In the genomic region with DNA sequence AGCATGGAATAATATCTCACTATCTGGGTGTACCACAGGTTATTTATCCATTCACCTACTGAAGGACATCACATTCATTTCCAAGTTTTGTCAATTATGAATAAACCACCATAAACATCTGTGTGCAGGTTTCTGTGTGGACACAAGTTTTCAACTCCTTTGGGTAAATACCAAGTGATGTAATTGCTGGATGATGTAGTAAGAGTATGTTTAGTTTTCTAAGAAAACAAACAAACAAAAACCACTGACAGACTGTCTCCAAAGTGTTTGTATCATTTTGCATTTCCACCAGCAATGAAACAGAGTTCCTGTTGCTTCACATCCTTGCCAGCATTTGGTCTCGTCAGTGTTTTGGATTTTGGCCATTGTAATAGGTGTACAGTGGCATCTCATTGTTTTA, we compare ENCODE assay signal across 1 cellular context.
TF ChIP-seq lines count a peak whose summit lies in the region.

No MANE protein-coding gene starts in this region.

TF ChIP-seq in HepG2, 621 proteins besides CTCF, POLR2A, EP300 and RAD21 (continued from another document):
- TF ChIP-seq, protein P1, sequence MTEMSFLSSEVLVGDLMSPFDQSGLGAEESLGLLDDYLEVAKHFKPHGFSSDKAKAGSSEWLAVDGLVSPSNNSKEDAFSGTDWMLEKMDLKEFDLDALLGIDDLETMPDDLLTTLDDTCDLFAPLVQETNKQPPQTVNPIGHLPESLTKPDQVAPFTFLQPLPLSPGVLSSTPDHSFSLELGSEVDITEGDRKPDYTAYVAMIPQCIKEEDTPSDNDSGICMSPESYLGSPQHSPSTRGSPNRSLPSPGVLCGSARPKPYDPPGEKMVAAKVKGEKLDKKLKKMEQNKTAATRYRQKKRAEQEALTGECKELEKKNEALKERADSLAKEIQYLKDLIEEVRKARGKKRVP (CRISPR knock-in tag; IDR thresholded peaks at IDR 0.05) = peak in 1 of 2 experiments; percentile 93; a peak in 2 of 4 replicates
- TF ChIP-seq CREB1 (IDR thresholded peaks at IDR 0.05) = no peak
- no peak for TF ChIP-seq CREB1 (CRISPR knock-in tag; IDR thresholded peaks at IDR 0.05)
- TF ChIP-seq ZNF7 (CRISPR knock-in tag; IDR thresholded peaks at IDR 0.05) = 0 out of 2 replicates have a peak, but pooled peaks have one; percentile 13
- TF ChIP-seq, protein P2, sequence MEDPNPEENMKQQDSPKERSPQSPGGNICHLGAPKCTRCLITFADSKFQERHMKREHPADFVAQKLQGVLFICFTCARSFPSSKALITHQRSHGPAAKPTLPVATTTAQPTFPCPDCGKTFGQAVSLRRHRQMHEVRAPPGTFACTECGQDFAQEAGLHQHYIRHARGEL (CRISPR knock-in tag; IDR thresholded peaks at IDR 0.05) = no peak
- no peak for TF ChIP-seq ZNF644 (CRISPR knock-in tag; IDR thresholded peaks at IDR 0.05; ENCODE audit: low read depth)
- TF ChIP-seq FOXA3 (CRISPR knock-in tag; IDR thresholded peaks at IDR 0.05) = peak; percentile 88
- TF ChIP-seq, protein P3, sequence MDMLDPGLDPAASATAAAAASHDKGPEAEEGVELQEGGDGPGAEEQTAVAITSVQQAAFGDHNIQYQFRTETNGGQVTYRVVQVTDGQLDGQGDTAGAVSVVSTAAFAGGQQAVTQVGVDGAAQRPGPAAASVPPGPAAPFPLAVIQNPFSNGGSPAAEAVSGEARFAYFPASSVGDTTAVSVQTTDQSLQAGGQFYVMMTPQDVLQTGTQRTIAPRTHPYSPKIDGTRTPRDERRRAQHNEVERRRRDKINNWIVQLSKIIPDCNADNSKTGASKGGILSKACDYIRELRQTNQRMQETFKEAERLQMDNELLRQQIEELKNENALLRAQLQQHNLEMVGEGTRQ (IDR thresholded peaks at IDR 0.05; ENCODE audit: low read depth, low read length) = no peak
- TF ChIP-seq, protein P3 (CRISPR knock-in tag; IDR thresholded peaks at IDR 0.05; ENCODE audit: borderline replicate concordance) = no peak
- TF ChIP-seq KLF16 (CRISPR knock-in tag; IDR thresholded peaks at IDR 0.05) = 0 out of 4 replicates have a peak, but pooled peaks of 1 of the 2 experiments have one; percentile 27
